In genomic region chr10:51700228-51700835, GRCh38 we compare ENCODE assay signal across 8 cellular contexts. TPM values are rescaled to one million over a fixed set of nuclear protein-coding genes. Genes with fewer than 3 reads are reported as not detected.
DNase-seq lines count a peak whose midpoint lies in the region; ATAC-seq, FAIRE-seq and TF ChIP-seq lines count a peak whose summit lies in the region.

No MANE protein-coding gene starts in this region.

- no peaks in the 10 kb centered on the region for H3F3A ChIP-seq in DOHH2 (ENCODE audit: control insufficient read depth, insufficient read depth)

- DNase-seq in NCI-H2196 (lab: John Stamatoyannopoulos, UW; ENCODE audit: unreplicated experiment) (peak; percentile 16), GM12878 (ENCODE audit: low read depth, low spot score) (no peak), iris pigment epithelial cell (ENCODE audit: low read depth) (peak; percentile 67), SW480 (ENCODE audit: low spot score) (no peak), NCI-H187 treated with DMSO at 0.1 percent for 48 hours (lab: John Stamatoyannopoulos, UW) (no peak)
- DNase-seq in stimulated activated CD4-positive, alpha-beta T cell treated with anti-CD3 and anti-CD28 coated beads, Interleukin-4, amount 100 ng/mL, for 24 hours = peak; percentile 27

- 51% methylated on average over 12 of the region's 12 CpGs for WGBS in GM12878 (ENCODE audit: insufficient coverage, insufficient replicate concordance, low lambda C conversion rate, missing lambda C conversion rate)

- no peak for TF ChIP-seq POLR2A in GM12878 (IDR thresholded peaks at IDR 0.05; ENCODE audit: low read depth, low read length)

- peaks cover 3% of the 10 kb centered on the region; the same call in 1 of the 2 replicates for H4K20me1 ChIP-seq in DOHH2 (ENCODE audit: control insufficient read depth, insufficient read depth, low read depth, low read length)
- no peaks in the 10 kb centered on the region for H4K20me1 ChIP-seq in GM12878 (ENCODE audit: control insufficient read depth, insufficient read depth)

- H3K79me2 ChIP-seq in DOHH2 (ENCODE audit: control insufficient read depth, low read length) (peaks cover 37% of the 10 kb centered on the region), GM12878 (ENCODE audit: control insufficient read depth, insufficient read depth, low read length) (peaks cover 21% of the 10 kb centered on the region)

- ATAC-seq in GM12878 (no peak), GM18909 (IDR thresholded peaks at IDR 0.05; ENCODE audit: poor library complexity, unreplicated experiment) (no peak)

- H3K4me2 ChIP-seq in DOHH2 (ENCODE audit: low read length) (peak overlapping the region; percentile 83), GM12878 (ENCODE audit: control insufficient read depth, insufficient read depth) (peak overlapping the region; percentile 80; the same call in 1 of the 2 replicates)

- H3K9me2 ChIP-seq in DOHH2 (replicated peaks; ENCODE audit: control insufficient read depth, low read length) = no peaks in the 10 kb centered on the region

- peak overlapping the region; percentile 99 for H3K4me3 ChIP-seq in DOHH2 (ENCODE audit: low read length)
- H3K4me3 ChIP-seq in GM12878 = peak overlapping the region; percentile 95

- intact Hi-C loops in GM12878 (cut with micrococcal nuclease; ENCODE audit: unreplicated experiment) = no loop called here

- RAD21 ChIA-PET in GM12878 (lab: Charles Lee; ENCODE audit: unreplicated experiment) = interaction anchor here (0.5 to 1.5 kb wide), 12 partner anchors 9 to 340 kb away, joined by 3 to 8 read pairs (median 3); no protein-coding TSS in a partner anchor

- CTCF ChIA-PET in GM12878 (lab: Yijun Ruan, JAX) = interaction anchor here (0.9 kb wide), 1 partner anchor 29 kb away, joined by 3 read pairs; no protein-coding TSS in a partner anchor

- no TSS peak for BruUV-seq in GM12878 (replicated peaks; lab: Mats Ljungman, UMichigan)

- H3K4me1 ChIP-seq in DOHH2 (ENCODE audit: control insufficient read depth, low read length) (peaks cover 25% of the 10 kb centered on the region), GM12878 (ENCODE audit: control insufficient read depth, insufficient read depth, low read length) (peaks cover 6% of the 10 kb centered on the region; the same call in 1 of the 2 replicates)

- no peak for TF ChIP-seq CTCF in DOHH2 (IDR thresholded peaks at IDR 0.05; ENCODE audit: low read depth, low read length, poor library complexity, severe bottlenecking)
- TF ChIP-seq CTCF in GM12878 (IDR thresholded peaks at IDR 0.05 in 2 of 3, conservative IDR thresholded peaks at IDR 0.05 in 1 of 3; ENCODE audit: control insufficient read depth in 2 of 3, extremely low read depth in 1 of 3, insufficient read depth in 1 of 3, low read depth in 3 of 3, low read length in 3 of 3) = no peak

- SMC1A ChIA-PET in GM12878 (lab: Charles Lee; ENCODE audit: uncharacterized antibody, unreplicated experiment) = interaction anchor here (0.6 to 2.0 kb wide), 7 partner anchors 10 to 175 kb away, joined by 3 to 7 read pairs (median 4); no protein-coding TSS in a partner anchor

- H3K27ac ChIP-seq in DOHH2 (ENCODE audit: low read depth, low read length) = peak overlapping the region; percentile 76
- peak overlapping the region; percentile 97 for H3K27ac ChIP-seq in GM12878 (ENCODE audit: control insufficient read depth, insufficient read depth)

- TF ChIP-seq RAD21 in GM12878 (IDR thresholded peaks at IDR 0.05; ENCODE audit: insufficient read depth, low read depth, low read length) = no peak

- peaks cover 40% of the 10 kb centered on the region for H3K36me3 ChIP-seq in DOHH2 (ENCODE audit: control insufficient read depth, low read length)
- no peaks in the 10 kb centered on the region; a peak in 1 of 4 replicates for H3K36me3 ChIP-seq in GM12878 (ENCODE audit: control insufficient read depth in 2 of 2, insufficient read depth in 2 of 2, low read length in 1 of 2)

- H3K9me3 ChIP-seq in DOHH2 (ENCODE audit: control insufficient read depth, insufficient read depth, low read length) (no peaks in the 10 kb centered on the region; the same call in 1 of the 2 replicates), GM12878 (replicated peaks; ENCODE audit: control insufficient read depth, insufficient read depth, low read length) (no peaks in the 10 kb centered on the region)

- no peak for FAIRE-seq in GM12878 (lab: Jason Lieb, UNC)

- H2AFZ ChIP-seq in GM12878 (ENCODE audit: control insufficient read depth, low read depth, low read length) = peak overlapping the region; percentile 99

- POLR2A ChIA-PET in GM12878 (lab: Charles Lee) = interaction anchor here (1.0 kb wide), 1 partner anchor 44 kb away, joined by 3 read pairs; no protein-coding TSS in a partner anchor

- H3K9ac ChIP-seq in GM12878 (ENCODE audit: control insufficient read depth, insufficient read depth, low read length) = peak overlapping the region; percentile 95

- no peak for TF ChIP-seq EP300 in GM12878 (IDR thresholded peaks at IDR 0.05; ENCODE audit: borderline replicate concordance in 1 of 2, control insufficient read depth in 1 of 2, low read depth in 2 of 2, low read length in 2 of 2)

- in situ Hi-C loops in GM12878 (cut with MboI) = no loop called here

- H3K27me3 ChIP-seq in DOHH2 (ENCODE audit: control insufficient read depth, low read length) (no peaks in the 10 kb centered on the region), GM12878 (replicated peaks in 1 of 2; ENCODE audit: control insufficient read depth in 2 of 2, insufficient read depth in 2 of 2, low read length in 1 of 2) (no peaks in the 10 kb centered on the region)

TF ChIP-seq in GM12878, 131 proteins besides CTCF, POLR2A, EP300 and RAD21 (continues in another document):
- TF ChIP-seq SIN3A (IDR thresholded peaks at IDR 0.05; ENCODE audit: low read depth, low read length) (no peak), E2F8 (IDR thresholded peaks at IDR 0.05; ENCODE audit: low read depth, partially characterized antibody) (no peak), ZNF274 (IDR thresholded peaks at IDR 0.05; ENCODE audit: insufficient read depth, insufficient read length) (no peak)
- TF ChIP-seq, protein P1, sequence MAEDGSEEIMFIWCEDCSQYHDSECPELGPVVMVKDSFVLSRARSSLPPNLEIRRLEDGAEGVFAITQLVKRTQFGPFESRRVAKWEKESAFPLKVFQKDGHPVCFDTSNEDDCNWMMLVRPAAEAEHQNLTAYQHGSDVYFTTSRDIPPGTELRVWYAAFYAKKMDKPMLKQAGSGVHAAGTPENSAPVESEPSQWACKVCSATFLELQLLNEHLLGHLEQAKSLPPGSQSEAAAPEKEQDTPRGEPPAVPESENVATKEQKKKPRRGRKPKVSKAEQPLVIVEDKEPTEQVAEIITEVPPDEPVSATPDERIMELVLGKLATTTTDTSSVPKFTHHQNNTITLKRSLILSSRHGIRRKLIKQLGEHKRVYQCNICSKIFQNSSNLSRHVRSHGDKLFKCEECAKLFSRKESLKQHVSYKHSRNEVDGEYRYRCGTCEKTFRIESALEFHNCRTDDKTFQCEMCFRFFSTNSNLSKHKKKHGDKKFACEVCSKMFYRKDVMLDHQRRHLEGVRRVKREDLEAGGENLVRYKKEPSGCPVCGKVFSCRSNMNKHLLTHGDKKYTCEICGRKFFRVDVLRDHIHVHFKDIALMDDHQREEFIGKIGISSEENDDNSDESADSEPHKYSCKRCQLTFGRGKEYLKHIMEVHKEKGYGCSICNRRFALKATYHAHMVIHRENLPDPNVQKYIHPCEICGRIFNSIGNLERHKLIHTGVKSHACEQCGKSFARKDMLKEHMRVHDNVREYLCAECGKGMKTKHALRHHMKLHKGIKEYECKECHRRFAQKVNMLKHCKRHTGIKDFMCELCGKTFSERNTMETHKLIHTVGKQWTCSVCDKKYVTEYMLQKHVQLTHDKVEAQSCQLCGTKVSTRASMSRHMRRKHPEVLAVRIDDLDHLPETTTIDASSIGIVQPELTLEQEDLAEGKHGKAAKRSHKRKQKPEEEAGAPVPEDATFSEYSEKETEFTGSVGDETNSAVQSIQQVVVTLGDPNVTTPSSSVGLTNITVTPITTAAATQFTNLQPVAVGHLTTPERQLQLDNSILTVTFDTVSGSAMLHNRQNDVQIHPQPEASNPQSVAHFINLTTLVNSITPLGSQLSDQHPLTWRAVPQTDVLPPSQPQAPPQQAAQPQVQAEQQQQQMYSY (CRISPR knock-in tag; IDR thresholded peaks at IDR 0.05) = no peak

RNA-seq across cellular contexts. Expression of gene CSTF2T, which starts 0.9 kb away (rescaled TPM):
- total RNA-seq in GM12878 (2013; cell fraction: nucleolus; rRNA removed) = 16.5 and 17.8 TPM in 2 replicates
- total RNA-seq in GM12878 (2014; rRNA removed) (23.5 and 25.1 TPM in 2 replicates), GM12878 (2014; rRNA removed; fragmentation: Illumina TruSeq; extraction: Trizol) (21.4 and 21.5 TPM in 2 replicates), GM12878 (2021) (21.6 and 22.2 TPM in 2 replicates)
- 9.6 TPM for polyA plus RNA-seq in GM12878 (2011; ENCODE audit: low read depth)
- polyA plus RNA-seq in GM12878 (2011; rRNA removed) (12.4 and 12.7 TPM in 2 replicates), GM12878 (2014; fragmentation: Illumina TruSeq; extraction: Trizol) (23.8 and 25.0 TPM in 2 replicates), GM12878 (2014; fragmentation: Nextera tagmentation; extraction: Ambion mirVana) (1 to 10 TPM; 6.8 to 9.1 TPM), GM12878 (2014; rRNA removed) (16.0 and 16.2 TPM in 2 replicates), GM12878 (2016; fragmentation: Nextera tagmentation; extraction: Ambion mirVana) (10 to 100 TPM; 10.1 to 10.4 TPM)
- 6.1 and 7.2 TPM in 2 replicates for polyA plus RNA-seq in GM12878 (2011; cell fraction: cytosol; rRNA removed)
- polyA plus RNA-seq in GM12878 (2011; cell fraction: nucleus; rRNA removed) = 7.3 and 9.9 TPM in 2 replicates
- 12.9 and 13.0 TPM in 2 replicates for polyA plus RNA-seq in GM12878 (2012)
- polyA minus RNA-seq in GM12878 (2011; rRNA and poly(A)+ RNA removed) = 9.9 and 10.7 TPM in 2 replicates
- polyA minus RNA-seq in GM12878 (2011; cell fraction: cytosol; rRNA and poly(A)+ RNA removed) = 4.0 TPM in 2 replicates
- 11.5 and 13.6 TPM in 2 replicates for polyA minus RNA-seq in GM12878 (2011; cell fraction: nucleus; rRNA and poly(A)+ RNA removed)

Comparison
In these comparisons a context has a peak if more than half of its experiments do, and no peak if none do; other contexts are left out.
1. DNase-seq: peak in NCI-H2196 (single experiment), iris pigment epithelial cell (single experiment) and stimulated activated CD4-positive, alpha-beta T cell treated with anti-CD3 and anti-CD28 coated beads, Interleukin-4, amount 100 ng/mL, for 24 hours (single experiment); none in GM12878 (single experiment), SW480 (single experiment) and NCI-H187 treated with DMSO at 0.1 percent for 48 hours (single experiment).